Comparison of ENCODE assay signal across 24 cellular contexts in the genomic region with DNA sequence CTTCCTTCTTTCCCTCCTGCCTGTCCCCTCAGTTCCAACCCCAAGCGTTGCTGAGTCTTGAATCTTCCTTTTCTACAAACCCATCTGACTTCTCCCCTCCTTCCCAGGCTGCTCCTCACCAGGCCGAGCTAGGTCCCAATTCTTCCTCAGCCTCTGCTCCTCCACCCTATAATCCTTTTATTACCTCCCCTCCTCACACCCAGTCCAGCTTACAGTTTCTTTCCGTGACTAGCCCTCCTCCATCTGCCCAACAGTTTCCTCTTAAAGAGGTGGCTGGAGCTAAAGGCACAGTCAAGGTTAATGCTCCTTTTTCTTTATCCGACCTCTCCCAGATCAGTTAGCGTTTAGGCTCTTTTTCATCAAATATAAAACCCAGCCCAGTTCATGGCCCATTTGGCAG. TPM values are rescaled to one million over a fixed set of nuclear protein-coding genes. Genes with fewer than 3 reads are reported as not detected.
"Had no signal": no experiment of that assay in that cellular context is flagged by ENCODE, and none has a peak within 500 bp of the region (broad histone marks: within the 10 kb centered on the region; RNA-seq: fewer than 3 reads in every experiment).

No MANE protein-coding gene starts in this region.

RNA-seq across cellular contexts. Expression of gene FUT3, which starts 2.6 kb away (rescaled TPM):
- total RNA-seq: activated CD4-positive, alpha-beta memory T cell treated with anti-CD3 and anti-CD28 coated beads for 36 hours; activated CD4-positive, alpha-beta T cell treated with anti-CD3 and anti-CD28 coated beads for 36 hours; activated CD4-positive, alpha-beta T cell treated with anti-CD3 and anti-CD28 coated beads, Interleukin-2, amount 10 ng/mL, durations not matched to agents 24 days and 14 days; activated CD8-positive, alpha-beta memory T cell treated with anti-CD3 and anti-CD28 coated beads for 36 hours; activated CD8-positive, alpha-beta memory T cell treated with anti-CD3 and anti-CD28 coated beads, Interleukin-2, amount 10 ng/mL, durations not matched to agents 7 days and 5 days; activated CD8-positive, alpha-beta T cell treated with anti-CD3 and anti-CD28 coated beads, Interleukin-2, amount 10 ng/mL, durations not matched to agents 7 days and 5 days; activated naive CD4-positive, alpha-beta T cell treated with anti-CD3 and anti-CD28 coated beads for 36 hours; activated naive CD8-positive, alpha-beta T cell treated with anti-CD3 and anti-CD28 coated beads for 36 hours; activated T-helper 1 cell treated with anti-CD3 and anti-CD28 coated beads, Interleukin-12 subunit alpha, Interleukin-12 subunit beta, Interleukin-2, Interleukin-4 antibody, amounts not matched to agents 30 ng/mL and 10 ng/mL and 1 ng/mL, durations not matched to agents 14 hours and 24 hours and 36 hours; activated T-helper 2 cell treated with anti-CD3 and anti-CD28 coated beads, Interferon-gamma antibody, Interleukin-2, Interleukin-4, amounts not matched to agents 10 μg/mL and 5 μg/mL and 100 μg/mL, durations not matched to agents 14 hours and 24 hours and 36 hours; aorta; chondrocyte; dermis microvascular lymphatic vessel endothelial cell; fibroblast of lung; glomerular endothelial cell; heart right ventricle had no signal

RNA-seq across cellular contexts. Expression of gene FUT6, which starts 9.1 kb away (rescaled TPM):
- total RNA-seq: activated CD4-positive, alpha-beta memory T cell treated with anti-CD3 and anti-CD28 coated beads for 36 hours; activated CD4-positive, alpha-beta T cell treated with anti-CD3 and anti-CD28 coated beads for 36 hours; activated CD4-positive, alpha-beta T cell treated with anti-CD3 and anti-CD28 coated beads, Interleukin-2, amount 10 ng/mL, durations not matched to agents 24 days and 14 days; activated CD8-positive, alpha-beta memory T cell treated with anti-CD3 and anti-CD28 coated beads for 36 hours; activated CD8-positive, alpha-beta memory T cell treated with anti-CD3 and anti-CD28 coated beads, Interleukin-2, amount 10 ng/mL, durations not matched to agents 7 days and 5 days; activated naive CD4-positive, alpha-beta T cell treated with anti-CD3 and anti-CD28 coated beads for 36 hours; activated naive CD8-positive, alpha-beta T cell treated with anti-CD3 and anti-CD28 coated beads for 36 hours; activated T-helper 1 cell treated with anti-CD3 and anti-CD28 coated beads, Interleukin-12 subunit alpha, Interleukin-12 subunit beta, Interleukin-2, Interleukin-4 antibody, amounts not matched to agents 30 ng/mL and 10 ng/mL and 1 ng/mL, durations not matched to agents 14 hours and 24 hours and 36 hours; activated T-helper 2 cell treated with anti-CD3 and anti-CD28 coated beads, Interferon-gamma antibody, Interleukin-2, Interleukin-4, amounts not matched to agents 10 μg/mL and 5 μg/mL and 100 μg/mL, durations not matched to agents 14 hours and 24 hours and 36 hours; adrenal gland; aorta; chondrocyte; dermis microvascular lymphatic vessel endothelial cell; endodermal cell; epithelial cell of proximal tubule; fibroblast of lung; fibroblast of villous mesenchyme; glomerular endothelial cell; heart right ventricle; T-helper 17 cell had no signal

RNA-seq across cellular contexts. Expression of gene FUT5, which starts 21.7 kb away (rescaled TPM):
- total RNA-seq: activated CD4-positive, alpha-beta T cell treated with anti-CD3 and anti-CD28 coated beads, Interleukin-2, amount 10 ng/mL, durations not matched to agents 24 days and 14 days; activated CD8-positive, alpha-beta memory T cell treated with anti-CD3 and anti-CD28 coated beads for 36 hours; activated CD8-positive, alpha-beta memory T cell treated with anti-CD3 and anti-CD28 coated beads, Interleukin-2, amount 10 ng/mL, durations not matched to agents 7 days and 5 days; activated CD8-positive, alpha-beta T cell treated with anti-CD3 and anti-CD28 coated beads, Interleukin-2, amount 10 ng/mL, durations not matched to agents 7 days and 5 days; activated naive CD8-positive, alpha-beta T cell treated with anti-CD3 and anti-CD28 coated beads for 36 hours; activated T-helper 1 cell treated with anti-CD3 and anti-CD28 coated beads, Interleukin-12 subunit alpha, Interleukin-12 subunit beta, Interleukin-2, Interleukin-4 antibody, amounts not matched to agents 30 ng/mL and 10 ng/mL and 1 ng/mL, durations not matched to agents 14 hours and 24 hours and 36 hours; activated T-helper 2 cell treated with anti-CD3 and anti-CD28 coated beads, Interferon-gamma antibody, Interleukin-2, Interleukin-4, amounts not matched to agents 10 μg/mL and 5 μg/mL and 100 μg/mL, durations not matched to agents 14 hours and 24 hours and 36 hours; adrenal gland; aorta; body of pancreas; chondrocyte; dermis microvascular lymphatic vessel endothelial cell; epithelial cell of proximal tubule; esophagus muscularis mucosa; fibroblast of lung; fibroblast of villous mesenchyme; gastroesophageal sphincter; glomerular endothelial cell had no signal

RNA-seq across cellular contexts. Expression of gene NRTN, which starts 43.8 kb away (rescaled TPM):
- total RNA-seq: activated CD8-positive, alpha-beta memory T cell treated with anti-CD3 and anti-CD28 coated beads, Interleukin-2, amount 10 ng/mL, durations not matched to agents 7 days and 5 days; activated CD8-positive, alpha-beta T cell treated with anti-CD3 and anti-CD28 coated beads, Interleukin-2, amount 10 ng/mL, durations not matched to agents 7 days and 5 days; aorta; fibroblast of villous mesenchyme; glomerular endothelial cell had no signal
